Comparison of ENCODE assay signal across 24 cellular contexts in the genomic region with DNA sequence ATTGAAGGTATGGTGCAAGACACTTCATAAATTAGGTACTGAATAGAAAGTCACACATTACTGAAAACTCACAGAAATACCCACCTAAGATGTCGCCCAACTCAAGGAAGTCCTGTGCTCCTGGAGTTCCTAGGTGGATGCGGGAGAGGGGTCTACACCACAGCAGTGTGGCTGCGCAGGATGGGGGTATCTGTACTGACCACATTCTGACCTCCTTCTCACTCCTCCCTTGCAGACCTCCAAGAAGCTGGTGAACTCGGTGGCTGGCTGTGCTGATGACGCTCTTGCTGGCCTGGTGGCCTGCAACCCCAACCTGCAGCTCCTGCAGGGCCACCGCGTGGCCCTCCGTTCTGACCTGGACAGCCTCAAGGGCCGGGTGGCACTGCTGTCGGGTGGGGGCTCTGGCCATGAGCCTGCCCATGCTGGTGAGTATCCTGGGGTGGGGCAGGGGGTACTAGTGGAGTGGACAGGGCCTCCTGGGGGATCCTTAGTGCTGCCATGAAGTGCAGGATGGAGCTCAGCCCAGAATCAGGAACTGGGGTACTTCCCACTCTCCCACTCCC.
"Had no signal": no experiment of that assay in that cellular context is flagged by ENCODE, and none has a peak within 500 bp of the region (broad histone marks: within the 10 kb centered on the region; RNA-seq: fewer than 3 reads in every experiment).

No MANE protein-coding gene starts in this region.

- DNase-seq: cerebellar nuclear complex; effector CD8-positive, alpha-beta T cell; esophagus squamous epithelium; foreskin fibroblast; glutamatergic neuron; kidney; left cardiac atrium; left ventricle myocardium superior; mucosa of descending colon; naive thymus-derived CD8-positive, alpha-beta T cell; nucleus accumbens; psoas muscle; retina; sigmoid colon; stimulated activated CD4-positive, alpha-beta T cell treated with anti-CD3 and anti-CD28 coated beads, Interleukin-2, amount 100 ng/mL, for 24 hours; stimulated activated CD4-positive, alpha-beta T cell treated with anti-CD3 and anti-CD28 coated beads, Interleukin-4, amount 100 ng/mL, for 4 hours; stimulated activated naive CD4-positive, alpha-beta T cell; stomach; substantia nigra; transverse colon had no signal

- H3K36me3 ChIP-seq: transverse colon had no signal

- H3K27ac ChIP-seq: esophagus squamous epithelium, gastroesophageal sphincter, parathyroid adenoma, psoas muscle, sigmoid colon, stomach, thoracic aorta, transverse colon had no signal

- H3K4me3 ChIP-seq: esophagus squamous epithelium, gastroesophageal sphincter, mucosa of descending colon, psoas muscle, sigmoid colon, skin epidermis, stomach, thoracic aorta, transverse colon had no signal

- ATAC-seq: gastroesophageal sphincter; left cardiac atrium; left ventricle myocardium superior; mucosa of descending colon; naive thymus-derived CD8-positive, alpha-beta T cell; psoas muscle had no signal

- H3K9me3 ChIP-seq: esophagus squamous epithelium, gastroesophageal sphincter, mucosa of descending colon, psoas muscle, sigmoid colon, stomach, thoracic aorta, transverse colon had no signal

- H3K27me3 ChIP-seq: esophagus squamous epithelium, gastroesophageal sphincter, sigmoid colon, stomach, transverse colon had no signal
